Comparison of ENCODE assay signal across 8 cellular contexts in genomic region chr13:27170521-27171243, GRCh38. TPM values are rescaled to one million over a fixed set of nuclear protein-coding genes. Genes with fewer than 3 reads are reported as not detected.
DNase-seq lines count a peak whose midpoint lies in the region; ATAC-seq lines count a peak whose summit lies in the region.

No MANE protein-coding gene starts in this region.

- H3K36me3 ChIP-seq in esophagus (ENCODE audit: control insufficient read depth in 2 of 2, insufficient read depth in 2 of 2, low read length in 1 of 2) (no peaks in the 10 kb centered on the region), stomach smooth muscle (ENCODE audit: control insufficient read depth in 2 of 2, insufficient read depth in 2 of 2, low read length in 2 of 2) (no peaks in the 10 kb centered on the region)

- peak; percentile 70 for DNase-seq in D341Med (ENCODE audit: low spot score)
- DNase-seq in NCI-H748 (lab: John Stamatoyannopoulos, UW; ENCODE audit: unreplicated experiment): peak; percentile 94
- DNase-seq in activated T-cell treated with anti-CD3 and anti-CD28 coated beads for 4 hours: peak; percentile 23
- no peak for DNase-seq in naive B cell

- peak overlapping the region; percentile 86 to 87 for H3K9ac ChIP-seq in stomach smooth muscle (ENCODE audit: low read length in 2 of 2)

- H3K27me3 ChIP-seq in esophagus (ENCODE audit: control insufficient read depth in 1 of 2, insufficient read depth in 2 of 2, low read length in 2 of 2) (no peaks in the 10 kb centered on the region), stomach smooth muscle (ENCODE audit: control insufficient read depth in 1 of 2, insufficient read depth in 2 of 2, low read length in 2 of 2) (no peaks in the 10 kb centered on the region)

- peak overlapping the region; percentile 80 to 82 for H3K4me3 ChIP-seq in esophagus (ENCODE audit: low read depth in 1 of 2, low read length in 2 of 2)
- H3K4me3 ChIP-seq in stomach smooth muscle (ENCODE audit: low read length in 2 of 2): peak overlapping the region; percentile 84 to 90

- peak overlapping the region; percentile 92 to 99 (median 96) for H3K27ac Mint-ChIP-seq in naive B cell

- H3K27ac ChIP-seq in esophagus (ENCODE audit: low read depth in 2 of 2, low read length in 1 of 2) (peak overlapping the region; percentile 94 to 96), stomach smooth muscle (ENCODE audit: low read length) (peak overlapping the region; percentile 81)

- H3K36me3 Mint-ChIP-seq in naive B cell: no peaks in the 10 kb centered on the region

- H3K9me3 ChIP-seq in esophagus (ENCODE audit: control insufficient read depth in 2 of 2, insufficient read depth in 1 of 2, low read depth in 1 of 2, low read length in 1 of 2): no peaks in the 10 kb centered on the region
- no peaks in the 10 kb centered on the region for H3K9me3 ChIP-seq in stomach smooth muscle (ENCODE audit: control insufficient read depth in 2 of 2, low read length in 2 of 2)

- H3K4me1 ChIP-seq in esophagus (ENCODE audit: control insufficient read depth in 2 of 2, insufficient read depth in 2 of 2, low read length in 1 of 2): peaks cover 0 to 4% of the 10 kb centered on the region in 2 donors
- peaks cover 19% of the 10 kb centered on the region for H3K4me1 ChIP-seq in stomach smooth muscle (ENCODE audit: control insufficient read depth, insufficient read depth, low read length)

- no peaks in the 10 kb centered on the region for H3K27me3 Mint-ChIP-seq in naive B cell

- H3K4me1 Mint-ChIP-seq in naive B cell: peaks cover 51 to 57% (median 52%) of the 10 kb centered on the region in 3 donors

- H3K4me3 Mint-ChIP-seq in naive B cell: peak overlapping the region; percentile 92 to 99 (median 97)

- 1% methylated on average over 40 to 56 of the region's 56 CpGs for WGBS in esophagus, 2 donors

- H3K9me3 Mint-ChIP-seq in naive B cell: no peaks in the 10 kb centered on the region

- peak; percentile 3 for ATAC-seq in HG02678 (IDR thresholded peaks at IDR 0.05; ENCODE audit: unreplicated experiment)
- ATAC-seq in naive B cell (ENCODE audit: low read depth in 2 of 2): no peak
- no peak for ATAC-seq in HG03175 (IDR thresholded peaks at IDR 0.05; ENCODE audit: unreplicated experiment)

RNA-seq across cellular contexts. Expression of gene USP12, which starts 0.9 kb away (rescaled TPM):
- polyA plus RNA-seq in esophagus (1 to 10 TPM; 3.5 to 6.0 TPM), naive B cell (ENCODE audit: low read depth in 6 of 6) (10 to 100 TPM; 49.1 to 91.6 (median 58.2) TPM)

Comparison
In these comparisons a context has a peak if more than half of its experiments do, and no peak if none do; other contexts are left out.
1. RNA of gene USP12, which starts 0.9 kb away (polyA plus RNA-seq): 49.1 to 91.6 TPM in naive B cell; 3.5 to 6.0 TPM in esophagus; every median in the first group is over 4 times any median in the second.